ENCODE assay signal across 1 cellular context in the genomic region with DNA sequence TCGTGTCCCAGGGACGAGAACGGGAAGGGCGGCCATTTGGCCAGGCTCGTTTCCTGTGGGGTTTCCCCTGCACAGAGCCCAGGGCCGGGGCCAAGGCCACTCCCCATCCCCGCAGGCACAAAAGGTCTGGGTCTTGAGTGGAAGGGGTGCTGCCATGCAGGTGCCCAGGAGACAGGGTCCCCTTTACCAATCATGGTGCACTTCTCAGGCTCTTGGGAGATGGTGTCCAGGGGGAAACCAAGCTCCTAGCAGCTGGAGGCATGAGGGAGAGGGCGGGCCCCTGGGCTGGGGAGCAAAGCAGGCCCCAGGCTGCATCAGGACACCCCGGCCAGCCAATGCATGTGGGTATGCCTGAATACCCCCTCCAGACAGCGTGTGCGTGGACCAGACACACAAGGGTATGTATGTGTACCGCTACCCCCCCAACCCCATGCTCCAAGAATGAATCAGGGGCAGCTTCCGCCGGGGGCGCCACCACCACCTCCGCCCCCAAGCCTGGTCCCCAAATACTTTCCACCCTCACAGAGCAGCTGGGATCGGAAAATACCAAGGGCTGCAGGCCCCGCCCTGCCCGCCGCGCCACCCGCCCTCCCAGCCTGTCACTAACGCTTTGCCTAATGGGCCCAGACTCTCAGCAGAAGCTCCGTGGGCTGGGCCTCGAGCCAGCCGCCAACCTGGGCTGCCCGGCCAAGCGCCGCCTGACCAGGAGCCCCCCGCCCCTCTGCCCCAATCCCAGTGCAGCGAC.
TF ChIP-seq lines count a peak whose summit lies in the region.

No MANE protein-coding gene starts in this region.

TF ChIP-seq in K562, 482 proteins besides CTCF, POLR2A, EP300 and RAD21 (continued from another document and continues in another):
- TF ChIP-seq DPF2 (IDR thresholded peaks at IDR 0.05) (peak; percentile 62; the same call in 1 of the 2 replicates), PRMT5 (CRISPR knock-in tag; IDR thresholded peaks at IDR 0.05) (no peak), ZNF24 (IDR thresholded peaks at IDR 0.05) (no peak), ZNF778 (CRISPR knock-in tag; IDR thresholded peaks at IDR 0.05) (no peak), RBM39 (optimal IDR thresholded peaks at IDR 0.05; ENCODE audit: low read depth, low read length) (no peak), CBX8 (IDR thresholded peaks at IDR 0.05; ENCODE audit: borderline replicate concordance, extremely low read depth, low read depth, low read length, poor library complexity, severe bottlenecking) (no peak), ZNF174 (CRISPR knock-in tag; IDR thresholded peaks at IDR 0.05) (no peak), FUS (optimal IDR thresholded peaks at IDR 0.05; ENCODE audit: low read depth, low read length) (no peak), PTRF (tag; IDR thresholded peaks at IDR 0.05) (no peak), ZNF583 (CRISPR knock-in tag; IDR thresholded peaks at IDR 0.05) (0 out of 2 replicates have a peak, but pooled peaks have one; percentile 15), NCOA4 (IDR thresholded peaks at IDR 0.05; ENCODE audit: partially characterized antibody) (no peak), ZNF12 (CRISPR knock-in tag; IDR thresholded peaks at IDR 0.05) (no peak; the same call in 1 of the 2 replicates), CBX2 (IDR thresholded peaks at IDR 0.05; ENCODE audit: insufficient read depth, low read length, poor library complexity, severe bottlenecking) (no peak), ZNF384 (IDR thresholded peaks at IDR 0.05; ENCODE audit: low read depth, low read length) (no peak), ASH1L (IDR thresholded peaks at IDR 0.05; ENCODE audit: borderline replicate concordance, low read depth, partially characterized antibody) (no peak), SREBF2 (CRISPR knock-in tag; IDR thresholded peaks at IDR 0.05) (no peak), ILK (tag; IDR thresholded peaks at IDR 0.05; ENCODE audit: borderline replicate concordance, low read depth) (no peak), COPS2 (conservative IDR thresholded peaks at IDR 0.05) (no peak), HDAC8 (tag; IDR thresholded peaks at IDR 0.05) (no peak), U2AF2 (optimal IDR thresholded peaks at IDR 0.05; ENCODE audit: low read depth, low read length) (no peak), CHD1 (IDR thresholded peaks at IDR 0.05; ENCODE audit: low read length) (peak; percentile 76), ZNF766 (CRISPR knock-in tag; conservative IDR thresholded peaks at IDR 0.05) (peak; percentile 71), GABPB2 (CRISPR knock-in tag; conservative IDR thresholded peaks at IDR 0.05) (no peak), ZNF707 (CRISPR knock-in tag; conservative IDR thresholded peaks at IDR 0.05) (no peak), SOX6 (IDR thresholded peaks at IDR 0.05) (no peak), PHB (CRISPR knock-in tag; IDR thresholded peaks at IDR 0.05) (no peak), MECOM (CRISPR knock-in tag; IDR thresholded peaks at IDR 0.05) (no peak), FOSL1 (tag; conservative IDR thresholded peaks at IDR 0.05) (no peak), RHOXF2B (CRISPR knock-in tag; conservative IDR thresholded peaks at IDR 0.05) (no peak), PCBP1 (IDR thresholded peaks at IDR 0.05; ENCODE audit: low read depth, low read length, poor library complexity, severe bottlenecking) (no peak), ZNF133 (CRISPR knock-in tag; IDR thresholded peaks at IDR 0.05) (no peak), TEAD4 (IDR thresholded peaks at IDR 0.05; ENCODE audit: low read length) (no peak), TEAD4 (CRISPR knock-in tag; IDR thresholded peaks at IDR 0.05; ENCODE audit: borderline replicate concordance) (no peak), E2F3 (CRISPR knock-in tag; IDR thresholded peaks at IDR 0.05) (no peak), ZNF695 (CRISPR knock-in tag; IDR thresholded peaks at IDR 0.05) (no peak), PYGO2 (tag; IDR thresholded peaks at IDR 0.05) (no peak), NR2F6 (CRISPR knock-in tag; IDR thresholded peaks at IDR 0.05) (no peak), RBM15 (IDR thresholded peaks at IDR 0.05; ENCODE audit: insufficient read depth, low read length) (no peak), FOXJ3 (CRISPR knock-in tag; IDR thresholded peaks at IDR 0.05) (no peak), PML (IDR thresholded peaks at IDR 0.05; ENCODE audit: low read length) (no peak), ZNF75A (CRISPR knock-in tag; IDR thresholded peaks at IDR 0.05) (no peak), SMARCE1 (IDR thresholded peaks at IDR 0.05) (no peak; the same call in 1 of the 2 replicates), ZNF785 (CRISPR knock-in tag; IDR thresholded peaks at IDR 0.05) (no peak), ARHGAP35 (IDR thresholded peaks at IDR 0.05; ENCODE audit: partially characterized antibody) (no peak), MYC (IDR thresholded peaks at IDR 0.05; ENCODE audit: low read depth, low read length) (no peak; the same call in 1 of the 2 replicates), MYC (CRISPR knock-in tag; IDR thresholded peaks at IDR 0.05; ENCODE audit: borderline replicate concordance, low read depth) (no peak)
- TF ChIP-seq, protein P1, sequence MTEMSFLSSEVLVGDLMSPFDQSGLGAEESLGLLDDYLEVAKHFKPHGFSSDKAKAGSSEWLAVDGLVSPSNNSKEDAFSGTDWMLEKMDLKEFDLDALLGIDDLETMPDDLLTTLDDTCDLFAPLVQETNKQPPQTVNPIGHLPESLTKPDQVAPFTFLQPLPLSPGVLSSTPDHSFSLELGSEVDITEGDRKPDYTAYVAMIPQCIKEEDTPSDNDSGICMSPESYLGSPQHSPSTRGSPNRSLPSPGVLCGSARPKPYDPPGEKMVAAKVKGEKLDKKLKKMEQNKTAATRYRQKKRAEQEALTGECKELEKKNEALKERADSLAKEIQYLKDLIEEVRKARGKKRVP (CRISPR knock-in tag; IDR thresholded peaks at IDR 0.05), result no peak
- TF ChIP-seq, protein P2, sequence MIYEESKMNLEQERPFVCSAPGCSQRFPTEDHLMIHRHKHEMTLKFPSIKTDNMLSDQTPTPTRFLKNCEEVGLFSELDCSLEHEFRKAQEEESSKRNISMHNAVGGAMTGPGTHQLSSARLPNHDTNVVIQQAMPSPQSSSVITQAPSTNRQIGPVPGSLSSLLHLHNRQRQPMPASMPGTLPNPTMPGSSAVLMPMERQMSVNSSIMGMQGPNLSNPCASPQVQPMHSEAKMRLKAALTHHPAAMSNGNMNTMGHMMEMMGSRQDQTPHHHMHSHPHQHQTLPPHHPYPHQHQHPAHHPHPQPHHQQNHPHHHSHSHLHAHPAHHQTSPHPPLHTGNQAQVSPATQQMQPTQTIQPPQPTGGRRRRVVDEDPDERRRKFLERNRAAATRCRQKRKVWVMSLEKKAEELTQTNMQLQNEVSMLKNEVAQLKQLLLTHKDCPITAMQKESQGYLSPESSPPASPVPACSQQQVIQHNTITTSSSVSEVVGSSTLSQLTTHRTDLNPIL (CRISPR knock-in tag; IDR thresholded peaks at IDR 0.05), result no peak
- TF ChIP-seq, protein P3, sequence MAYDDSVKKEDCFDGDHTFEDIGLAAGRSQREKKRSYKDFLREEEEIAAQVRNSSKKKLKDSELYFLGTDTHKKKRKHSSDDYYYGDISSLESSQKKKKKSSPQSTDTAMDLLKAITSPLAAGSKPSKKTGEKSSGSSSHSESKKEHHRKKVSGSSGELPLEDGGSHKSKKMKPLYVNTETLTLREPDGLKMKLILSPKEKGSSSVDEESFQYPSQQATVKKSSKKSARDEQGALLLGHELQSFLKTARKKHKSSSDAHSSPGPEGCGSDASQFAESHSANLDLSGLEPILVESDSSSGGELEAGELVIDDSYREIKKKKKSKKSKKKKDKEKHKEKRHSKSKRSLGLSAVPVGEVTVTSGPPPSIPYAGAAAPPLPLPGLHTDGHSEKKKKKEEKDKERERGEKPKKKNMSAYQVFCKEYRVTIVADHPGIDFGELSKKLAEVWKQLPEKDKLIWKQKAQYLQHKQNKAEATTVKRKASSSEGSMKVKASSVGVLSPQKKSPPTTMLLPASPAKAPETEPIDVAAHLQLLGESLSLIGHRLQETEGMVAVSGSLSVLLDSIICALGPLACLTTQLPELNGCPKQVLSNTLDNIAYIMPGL (CRISPR knock-in tag; IDR thresholded peaks at IDR 0.05), result 0 out of 2 replicates have a peak, but pooled peaks have one; percentile 66
- TF ChIP-seq, protein P4, sequence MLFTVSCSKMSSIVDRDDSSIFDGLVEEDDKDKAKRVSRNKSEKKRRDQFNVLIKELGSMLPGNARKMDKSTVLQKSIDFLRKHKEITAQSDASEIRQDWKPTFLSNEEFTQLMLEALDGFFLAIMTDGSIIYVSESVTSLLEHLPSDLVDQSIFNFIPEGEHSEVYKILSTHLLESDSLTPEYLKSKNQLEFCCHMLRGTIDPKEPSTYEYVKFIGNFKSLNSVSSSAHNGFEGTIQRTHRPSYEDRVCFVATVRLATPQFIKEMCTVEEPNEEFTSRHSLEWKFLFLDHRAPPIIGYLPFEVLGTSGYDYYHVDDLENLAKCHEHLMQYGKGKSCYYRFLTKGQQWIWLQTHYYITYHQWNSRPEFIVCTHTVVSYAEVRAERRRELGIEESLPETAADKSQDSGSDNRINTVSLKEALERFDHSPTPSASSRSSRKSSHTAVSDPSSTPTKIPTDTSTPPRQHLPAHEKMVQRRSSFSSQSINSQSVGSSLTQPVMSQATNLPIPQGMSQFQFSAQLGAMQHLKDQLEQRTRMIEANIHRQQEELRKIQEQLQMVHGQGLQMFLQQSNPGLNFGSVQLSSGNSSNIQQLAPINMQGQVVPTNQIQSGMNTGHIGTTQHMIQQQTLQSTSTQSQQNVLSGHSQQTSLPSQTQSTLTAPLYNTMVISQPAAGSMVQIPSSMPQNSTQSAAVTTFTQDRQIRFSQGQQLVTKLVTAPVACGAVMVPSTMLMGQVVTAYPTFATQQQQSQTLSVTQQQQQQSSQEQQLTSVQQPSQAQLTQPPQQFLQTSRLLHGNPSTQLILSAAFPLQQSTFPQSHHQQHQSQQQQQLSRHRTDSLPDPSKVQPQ (CRISPR knock-in tag; IDR thresholded peaks at IDR 0.05; ENCODE audit: borderline replicate concordance), result no peak
- TF ChIP-seq, protein P5, sequence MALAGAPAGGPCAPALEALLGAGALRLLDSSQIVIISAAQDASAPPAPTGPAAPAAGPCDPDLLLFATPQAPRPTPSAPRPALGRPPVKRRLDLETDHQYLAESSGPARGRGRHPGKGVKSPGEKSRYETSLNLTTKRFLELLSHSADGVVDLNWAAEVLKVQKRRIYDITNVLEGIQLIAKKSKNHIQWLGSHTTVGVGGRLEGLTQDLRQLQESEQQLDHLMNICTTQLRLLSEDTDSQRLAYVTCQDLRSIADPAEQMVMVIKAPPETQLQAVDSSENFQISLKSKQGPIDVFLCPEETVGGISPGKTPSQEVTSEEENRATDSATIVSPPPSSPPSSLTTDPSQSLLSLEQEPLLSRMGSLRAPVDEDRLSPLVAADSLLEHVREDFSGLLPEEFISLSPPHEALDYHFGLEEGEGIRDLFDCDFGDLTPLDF (CRISPR knock-in tag; IDR thresholded peaks at IDR 0.05), result no peak; the same call in 1 of the 2 replicates
- TF ChIP-seq, protein P6, sequence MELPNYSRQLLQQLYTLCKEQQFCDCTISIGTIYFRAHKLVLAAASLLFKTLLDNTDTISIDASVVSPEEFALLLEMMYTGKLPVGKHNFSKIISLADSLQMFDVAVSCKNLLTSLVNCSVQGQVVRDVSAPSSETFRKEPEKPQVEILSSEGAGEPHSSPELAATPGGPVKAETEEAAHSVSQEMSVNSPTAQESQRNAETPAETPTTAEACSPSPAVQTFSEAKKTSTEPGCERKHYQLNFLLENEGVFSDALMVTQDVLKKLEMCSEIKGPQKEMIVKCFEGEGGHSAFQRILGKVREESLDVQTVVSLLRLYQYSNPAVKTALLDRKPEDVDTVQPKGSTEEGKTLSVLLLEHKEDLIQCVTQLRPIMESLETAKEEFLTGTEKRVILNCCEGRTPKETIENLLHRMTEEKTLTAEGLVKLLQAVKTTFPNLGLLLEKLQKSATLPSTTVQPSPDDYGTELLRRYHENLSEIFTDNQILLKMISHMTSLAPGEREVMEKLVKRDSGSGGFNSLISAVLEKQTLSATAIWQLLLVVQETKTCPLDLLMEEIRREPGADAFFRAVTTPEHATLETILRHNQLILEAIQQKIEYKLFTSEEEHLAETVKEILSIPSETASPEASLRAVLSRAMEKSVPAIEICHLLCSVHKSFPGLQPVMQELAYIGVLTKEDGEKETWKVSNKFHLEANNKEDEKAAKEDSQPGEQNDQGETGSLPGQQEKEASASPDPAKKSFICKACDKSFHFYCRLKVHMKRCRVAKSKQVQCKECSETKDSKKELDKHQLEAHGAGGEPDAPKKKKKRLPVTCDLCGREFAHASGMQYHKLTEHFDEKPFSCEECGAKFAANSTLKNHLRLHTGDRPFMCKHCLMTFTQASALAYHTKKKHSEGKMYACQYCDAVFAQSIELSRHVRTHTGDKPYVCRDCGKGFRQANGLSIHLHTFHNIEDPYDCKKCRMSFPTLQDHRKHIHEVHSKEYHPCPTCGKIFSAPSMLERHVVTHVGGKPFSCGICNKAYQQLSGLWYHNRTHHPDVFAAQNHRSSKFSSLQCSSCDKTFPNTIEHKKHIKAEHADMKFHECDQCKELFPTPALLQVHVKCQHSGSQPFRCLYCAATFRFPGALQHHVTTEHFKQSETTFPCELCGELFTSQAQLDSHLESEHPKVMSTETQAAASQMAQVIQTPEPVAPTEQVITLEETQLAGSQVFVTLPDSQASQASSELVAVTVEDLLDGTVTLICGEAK (IDR thresholded peaks at IDR 0.05), result peak; percentile 82
- TF ChIP-seq, protein P6 (CRISPR knock-in tag; IDR thresholded peaks at IDR 0.05), result no peak
